Comparison of ENCODE assay signal across 8 cellular contexts in genomic region chr1:173476664-173477285, GRCh38. TPM values are rescaled to one million over a fixed set of nuclear protein-coding genes. Genes with fewer than 3 reads are reported as not detected.
DNase-seq lines count a peak whose midpoint lies in the region; ATAC-seq and TF ChIP-seq lines count a peak whose summit lies in the region.

No MANE protein-coding gene starts in this region.

- H3K36me3 ChIP-seq in BLaER1 treated with 17β-estradiol and CSF1 and Interleukin-3, amounts not matched to agents 10 nM and 100 nM = peaks cover 20 to 39% (median 27%) of the 10 kb centered on the region in 11 experiments
- no peaks in the 10 kb centered on the region for H3K36me3 ChIP-seq in colonic mucosa

- ATAC-seq in GM19324 (IDR thresholded peaks at IDR 0.05; ENCODE audit: low FRiP score, unreplicated experiment) (peak; percentile 96), HG03457 (IDR thresholded peaks at IDR 0.05; ENCODE audit: unreplicated experiment) (peak; percentile 88), left lobe of liver (peak; percentile 70)

- peak; percentile 79 to 95 for DNase-seq in NCI-H524 (lab: John Stamatoyannopoulos, UW)
- peak; percentile 57 to 60 for DNase-seq in activated CD4-positive, alpha-beta T cell treated with anti-CD3 and anti-CD28 coated beads for 4 hours
- peak; percentile 94 for DNase-seq in colonic mucosa
- peak; percentile 97 for DNase-seq in left lobe of liver (ENCODE audit: low spot score)
- DNase-seq in stimulated activated CD4-positive, alpha-beta T cell treated with anti-CD3 and anti-CD28 coated beads, Interleukin-2, amount 100 ng/mL, for 4 hours (ENCODE audit: low read depth) = peak; percentile 26

- H3K27ac ChIP-seq in BLaER1 treated with 17β-estradiol and CSF1 and Interleukin-3, amounts not matched to agents 10 nM and 100 nM = peak overlapping the region; percentile 60 to 98 (median 94); a peak in 21 of 22 replicates
- H3K27ac ChIP-seq in colonic mucosa = peak overlapping the region; percentile 95

- H4K20me1 ChIP-seq in BLaER1 treated with 17β-estradiol and CSF1 and Interleukin-3, amounts not matched to agents 10 nM and 100 nM = peaks cover 9 to 44% (median 23%) of the 10 kb centered on the region in 11 experiments; a peak in 15 of 22 replicates

- no peaks in the 10 kb centered on the region for H3K27me3 ChIP-seq in BLaER1 treated with 17β-estradiol and CSF1 and Interleukin-3, amounts not matched to agents 10 nM and 100 nM
- H3K27me3 ChIP-seq in colonic mucosa = no peaks in the 10 kb centered on the region

- peak overlapping the region; percentile 60 to 94 (median 88) for H3K4me2 ChIP-seq in BLaER1 treated with 17β-estradiol and CSF1 and Interleukin-3, amounts not matched to agents 10 nM and 100 nM

- H3K9ac ChIP-seq in BLaER1 treated with 17β-estradiol and CSF1 and Interleukin-3, amounts not matched to agents 10 nM and 100 nM = peak overlapping the region; percentile 85 to 96 (median 95)
- peak overlapping the region; percentile 84 to 95 for H3K9ac ChIP-seq in colonic mucosa (ENCODE audit: low read depth in 2 of 2, low read length in 2 of 2)

- intact Hi-C loops in colonic mucosa (cut with DNase I) = no loop called here

- H3K9me3 ChIP-seq in BLaER1 treated with 17β-estradiol and CSF1 and Interleukin-3, amounts not matched to agents 10 nM and 100 nM (replicated peaks in 1 of 11) = peaks cover 5 to 10% (median 9%) of the 10 kb centered on the region in 11 experiments
- H3K9me3 ChIP-seq in colonic mucosa = no peaks in the 10 kb centered on the region

- peaks cover 34 to 61% (median 40%) of the 10 kb centered on the region in 10 experiments for H3K4me1 ChIP-seq in BLaER1 treated with 17β-estradiol and CSF1 and Interleukin-3, amounts not matched to agents 10 nM and 100 nM
- H3K4me1 ChIP-seq in colonic mucosa = peaks cover 4% of the 10 kb centered on the region

- peak overlapping the region; percentile 85 to 97 (median 91) for H3K4me3 ChIP-seq in BLaER1 treated with 17β-estradiol and CSF1 and Interleukin-3, amounts not matched to agents 10 nM and 100 nM
- peak overlapping the region; percentile 54 for H3K4me3 ChIP-seq in colonic mucosa

- no peak for TF ChIP-seq CTCF in colonic mucosa (IDR thresholded peaks at IDR 0.05)

RNA-seq across cellular contexts. Expression of gene PRDX6, which starts 0.4 kb away (rescaled TPM):
- total RNA-seq in colonic mucosa (100 to 1,000 TPM; 308 to 637 TPM), left lobe of liver (477 TPM)

Comparison
In these comparisons a context has a peak if more than half of its experiments do, and no peak if none do; other contexts are left out.
1. Peak in every context shown above with its lines: DNase-seq, ATAC-seq, H3K4me3 ChIP-seq and H3K27ac ChIP-seq.
2. DNase-seq: peak in every context shown above with its lines; median percentile 97 in left lobe of liver; 94 in colonic mucosa; 87 in NCI-H524; 58 in activated CD4-positive, alpha-beta T cell treated with anti-CD3 and anti-CD28 coated beads for 4 hours; 26 in stimulated activated CD4-positive, alpha-beta T cell treated with anti-CD3 and anti-CD28 coated beads, Interleukin-2, amount 100 ng/mL, for 4 hours.